In genomic region chr1:209601809-209602657, GRCh38 we compare ENCODE assay signal across 8 cellular contexts. TPM values are rescaled to one million over a fixed set of nuclear protein-coding genes. Genes with fewer than 3 reads are reported as not detected.
DNase-seq lines count a peak whose midpoint lies in the region; ATAC-seq and TF ChIP-seq lines count a peak whose summit lies in the region.

No MANE protein-coding gene starts in this region.

- no peak overlapping the region for H3K9ac ChIP-seq in fibroblast of lung (ENCODE audit: insufficient read depth, low read length)
- no peak overlapping the region for H3K9ac ChIP-seq in neural progenitor cell

- peak; percentile 71 for ATAC-seq in GM19452 (IDR thresholded peaks at IDR 0.05; ENCODE audit: unreplicated experiment)
- no peak for ATAC-seq in GM21390 (IDR thresholded peaks at IDR 0.05; ENCODE audit: unreplicated experiment)

- no peak overlapping the region for H3K4me3 ChIP-seq in fibroblast of lung (replicated peaks in 1 of 4; ENCODE audit: control extremely low read depth in 1 of 4, insufficient read depth in 1 of 4, low read depth in 3 of 4, low read length in 4 of 4)
- no peak overlapping the region for H3K4me3 ChIP-seq in neural progenitor cell

- no peak overlapping the region for H3K4me3 Mint-ChIP-seq in activated CD4-positive, alpha-beta T cell treated with anti-CD3 and anti-CD28 coated beads, Interleukin-2, amount 10 ng/mL, durations not matched to agents 24 days and 14 days
- H3K4me3 Mint-ChIP-seq in neural progenitor cell = no peak overlapping the region

- H3K4me2 ChIP-seq in fibroblast of lung (ENCODE audit: extremely low read depth, insufficient read depth, low read length) (no peak overlapping the region), neural progenitor cell (no peak overlapping the region)

- TF ChIP-seq CTCF in fibroblast of lung (conservative IDR thresholded peaks at IDR 0.05 in 1 of 2, IDR thresholded peaks at IDR 0.05 in 1 of 2; ENCODE audit: low read depth in 1 of 2, low read length in 2 of 2) = peak; percentile 82 to 92
- peak; percentile 66 for TF ChIP-seq CTCF in neural progenitor cell (IDR thresholded peaks at IDR 0.05)

- H3K36me3 Mint-ChIP-seq in activated CD4-positive, alpha-beta T cell treated with anti-CD3 and anti-CD28 coated beads, Interleukin-2, amount 10 ng/mL, durations not matched to agents 24 days and 14 days (ENCODE audit: low read depth) = no peaks in the 10 kb centered on the region
- H3K36me3 Mint-ChIP-seq in neural progenitor cell = peaks cover 8% of the 10 kb centered on the region

- H4K20me1 ChIP-seq in fibroblast of lung (ENCODE audit: control insufficient read depth, extremely low read depth, insufficient read depth, low read length) (no peaks in the 10 kb centered on the region), neural progenitor cell (ENCODE audit: low read depth) (no peaks in the 10 kb centered on the region)

- DNase-seq in COR-L47 (lab: John Stamatoyannopoulos, UW) (peak; percentile 43), NCI-H1694 treated with DMSO at 0.1 percent for 48 hours (lab: John Stamatoyannopoulos, UW) (peak; percentile 43), fibroblast of lung (ENCODE audit: low read depth in 2 of 2) (peak; percentile 20 to 74), neural progenitor cell (ENCODE audit: low spot score) (peak; percentile 47), NCI-H187 (lab: John Stamatoyannopoulos, UW) (no peak)
- DNase-seq in activated CD4-positive, alpha-beta T cell treated with anti-CD3 and anti-CD28 coated beads, Interleukin-2, amount 10 ng/mL, durations not matched to agents 24 days and 14 days = peak; percentile 77

- H3K27me3 Mint-ChIP-seq in activated CD4-positive, alpha-beta T cell treated with anti-CD3 and anti-CD28 coated beads, Interleukin-2, amount 10 ng/mL, durations not matched to agents 24 days and 14 days = peaks cover 32% of the 10 kb centered on the region
- H3K27me3 Mint-ChIP-seq in neural progenitor cell (ENCODE audit: insufficient read depth, low read depth) = peaks cover 2% of the 10 kb centered on the region

- no peaks in the 10 kb centered on the region for H3K9me3 ChIP-seq in fibroblast of lung (ENCODE audit: control insufficient read depth, insufficient read depth, low read depth, low read length)
- H3K9me3 ChIP-seq in neural progenitor cell (ENCODE audit: low read depth) = no peaks in the 10 kb centered on the region

- peaks cover 8% of the 10 kb centered on the region for H3K4me1 Mint-ChIP-seq in activated CD4-positive, alpha-beta T cell treated with anti-CD3 and anti-CD28 coated beads, Interleukin-2, amount 10 ng/mL, durations not matched to agents 24 days and 14 days
- no peaks in the 10 kb centered on the region for H3K4me1 Mint-ChIP-seq in neural progenitor cell

- no peak overlapping the region for H2AFZ ChIP-seq in fibroblast of lung (ENCODE audit: low read length)
- H2AFZ ChIP-seq in neural progenitor cell (replicated peaks) = no peak overlapping the region

- no peak overlapping the region for H3K27ac ChIP-seq in fibroblast of lung (ENCODE audit: insufficient read depth, low read length)
- no peak overlapping the region for H3K27ac ChIP-seq in neural progenitor cell

- H3K27ac Mint-ChIP-seq in activated CD4-positive, alpha-beta T cell treated with anti-CD3 and anti-CD28 coated beads, Interleukin-2, amount 10 ng/mL, durations not matched to agents 24 days and 14 days = no peak overlapping the region
- H3K27ac Mint-ChIP-seq in neural progenitor cell = no peak overlapping the region

- H3K4me1 ChIP-seq in fibroblast of lung (ENCODE audit: control insufficient read depth, extremely low read depth, insufficient read depth, low read length) (no peaks in the 10 kb centered on the region), neural progenitor cell (peaks cover 7% of the 10 kb centered on the region)

- H3K27me3 ChIP-seq in fibroblast of lung (ENCODE audit: control insufficient read depth, insufficient read depth, low read length) = no peaks in the 10 kb centered on the region
- H3K27me3 ChIP-seq in neural progenitor cell = no peaks in the 10 kb centered on the region

- intact Hi-C loops in activated CD4-positive, alpha-beta T cell treated with anti-CD3 and anti-CD28 coated beads, Interleukin-2, amount 10 ng/mL, durations not matched to agents 24 days and 14 days (cut with micrococcal nuclease) = loop anchor here (1.0 kb wide), 4 partner anchors 26 to 167 kb away; no protein-coding TSS in a partner anchor

- no peaks in the 10 kb centered on the region for H3K79me2 ChIP-seq in fibroblast of lung (ENCODE audit: control insufficient read depth, insufficient read depth, low read length)
- H3K79me2 ChIP-seq in neural progenitor cell (ENCODE audit: low read depth) = no peaks in the 10 kb centered on the region

- peaks cover 4% of the 10 kb centered on the region for H3K9me3 Mint-ChIP-seq in activated CD4-positive, alpha-beta T cell treated with anti-CD3 and anti-CD28 coated beads, Interleukin-2, amount 10 ng/mL, durations not matched to agents 24 days and 14 days
- no peaks in the 10 kb centered on the region for H3K9me3 Mint-ChIP-seq in neural progenitor cell

- H3K36me3 ChIP-seq in fibroblast of lung (ENCODE audit: control insufficient read depth, insufficient read depth, low read length) = no peaks in the 10 kb centered on the region
- H3K36me3 ChIP-seq in neural progenitor cell = no peaks in the 10 kb centered on the region

- no peaks in the 10 kb centered on the region for H3F3A ChIP-seq in neural progenitor cell (ENCODE audit: low read depth)

RNA-seq across cellular contexts. Expression of gene CAMK1G, which starts 18.5 kb away (rescaled TPM):
- 0.54 TPM in 1 of 2 replicates, not detected in the other for total RNA-seq in activated CD4-positive, alpha-beta T cell treated with anti-CD3 and anti-CD28 coated beads, Interleukin-2, amount 10 ng/mL, durations not matched to agents 24 days and 14 days
- total RNA-seq in fibroblast of lung (0.77 and 1.7 TPM in 2 replicates), neural progenitor cell (ENCODE audit: low replicate concordance) (3.6 and 4.3 TPM in 2 replicates)
- polyA plus RNA-seq in fibroblast of lung = 0.96 and 3.0 TPM in 2 replicates
- polyA plus RNA-seq in fibroblast of lung (2012) = 0.34 and 1.5 TPM in 2 replicates
- polyA minus RNA-seq in fibroblast of lung (ENCODE audit: low replicate concordance) = 0.16 and 2.4 TPM in 2 replicates

RNA-seq across cellular contexts. Expression of gene LAMB3, which starts 50.2 kb away (rescaled TPM):
- total RNA-seq in activated CD4-positive, alpha-beta T cell treated with anti-CD3 and anti-CD28 coated beads, Interleukin-2, amount 10 ng/mL, durations not matched to agents 24 days and 14 days = 20.3 and 21.0 TPM in 2 replicates
- 12.1 and 23.3 TPM in 2 replicates for total RNA-seq in fibroblast of lung
- 4.1 and 5.5 TPM in 2 replicates for polyA plus RNA-seq in fibroblast of lung
- 6.4 and 8.1 TPM in 2 replicates for polyA plus RNA-seq in fibroblast of lung (2012)
- polyA minus RNA-seq in fibroblast of lung (ENCODE audit: low replicate concordance) = 13.9 and 18.9 TPM in 2 replicates
- 0.19 TPM in 1 of 2 replicates, not detected in the other for total RNA-seq in neural progenitor cell (ENCODE audit: low replicate concordance)

Comparison
In these comparisons a context has a peak if more than half of its experiments do, and no peak if none do; other contexts are left out.
1. DNase-seq: peak in COR-L47 (single experiment), NCI-H1694 treated with DMSO at 0.1 percent for 48 hours (single experiment), activated CD4-positive, alpha-beta T cell treated with anti-CD3 and anti-CD28 coated beads, Interleukin-2, amount 10 ng/mL, durations not matched to agents 24 days and 14 days (single experiment), fibroblast of lung (2 of 2) and neural progenitor cell (single experiment); none in NCI-H187 (0 of 2).
2. RNA of gene LAMB3, which starts 50.2 kb away (total RNA-seq): 12.1 to 23.3 TPM in fibroblast of lung and 20.3 to 21.0 TPM in activated CD4-positive, alpha-beta T cell treated with anti-CD3 and anti-CD28 coated beads, Interleukin-2, amount 10 ng/mL, durations not matched to agents 24 days and 14 days; 0.19 TPM in neural progenitor cell; every median in the first group is over 10 times any median in the second.